ENCODE assay signal across 8 cellular contexts in genomic region chr22:47768027-47768426, GRCh38.
"Had no signal": no experiment of that assay in that cellular context is flagged by ENCODE, and none has a peak within 500 bp of the region (broad histone marks: within the 10 kb centered on the region; RNA-seq: fewer than 3 reads in every experiment).

No MANE protein-coding gene starts in this region.

- DNase-seq: GDM1, GF-D8 had no signal

- FAIRE-seq: G401.6, GM12878, GM12891, GM12892, GM18507, GM19239 had no signal

- H3K4me3 ChIP-seq: GM12878 had no signal

- ATAC-seq: GM12878 had no signal
